ENCODE assay signal across 12 cellular contexts in genomic region chr3:52270252-52270754, GRCh38. TPM values are rescaled to one million over a fixed set of nuclear protein-coding genes. Genes with fewer than 3 reads are reported as not detected.
DNase-seq lines count a peak whose midpoint lies in the region; ATAC-seq and TF ChIP-seq lines count a peak whose summit lies in the region.
"Had no signal": no experiment of that assay in that cellular context is flagged by ENCODE, and none has a peak within 500 bp of the region (broad histone marks: within the 10 kb centered on the region; RNA-seq: fewer than 3 reads in every experiment).

No MANE protein-coding gene starts in this region.

- intact Hi-C loops in sciatic nerve (cut with DNase I) = no loop called here

- no peak overlapping the region for H3K4me3 ChIP-seq in HEK293 (ENCODE audit: low read depth, low read length)

- H3K4me3 Mint-ChIP-seq in activated CD4-positive, alpha-beta memory T cell treated with anti-CD3 and anti-CD28 coated beads, Interleukin-2, amount 10 ng/mL, durations not matched to agents 7 days and 5 days = peak overlapping the region; percentile 72

- CTCF ChIA-PET in HEK293 (lab: Yijun Ruan, JAX) = interaction anchor here (0.5 kb wide), 1 partner anchor 1656 kb away, joined by 6 read pairs; no protein-coding TSS in a partner anchor
- CTCF ChIA-PET in activated CD4-positive, alpha-beta memory T cell treated with anti-CD3 and anti-CD28 coated beads, Interleukin-2, amount 10 ng/mL, durations not matched to agents 7 days and 5 days (lab: Charles Lee) = interaction anchor here (1.1 to 4.3 kb wide), 8 partner anchors 9 to 49 kb away, joined by 3 to 36 read pairs (median 10); no protein-coding TSS in a partner anchor

- H3K27me3 Mint-ChIP-seq in activated CD4-positive, alpha-beta memory T cell treated with anti-CD3 and anti-CD28 coated beads, Interleukin-2, amount 10 ng/mL, durations not matched to agents 7 days and 5 days = no peaks in the 10 kb centered on the region

- H3K9me3 Mint-ChIP-seq in activated CD4-positive, alpha-beta memory T cell treated with anti-CD3 and anti-CD28 coated beads, Interleukin-2, amount 10 ng/mL, durations not matched to agents 7 days and 5 days = no peaks in the 10 kb centered on the region

- peaks cover 87% of the 10 kb centered on the region for H3K4me1 Mint-ChIP-seq in activated CD4-positive, alpha-beta memory T cell treated with anti-CD3 and anti-CD28 coated beads, Interleukin-2, amount 10 ng/mL, durations not matched to agents 7 days and 5 days

- ATAC-seq in sciatic nerve (peak; percentile 44), HG03432 (IDR thresholded peaks at IDR 0.05; ENCODE audit: unreplicated experiment) (no peak)

- no peak for DNase-seq in activated CD4-positive, alpha-beta memory T cell treated with anti-CD3 and anti-CD28 coated beads, Interleukin-2, amount 10 ng/mL, durations not matched to agents 7 days and 5 days
- peak; percentile 41 for DNase-seq in fibroblast of peridontal ligament (ENCODE audit: extremely low read depth)
- no peak for DNase-seq in sciatic nerve (ENCODE audit: low spot score)
- DNase-seq in EL = no peak
- DNase-seq in NCI-H128 (lab: John Stamatoyannopoulos, UW; ENCODE audit: unreplicated experiment) = no peak
- no peak for DNase-seq in NCI-H524 treated with DMSO at 0.1 percent for 48 hours (lab: John Stamatoyannopoulos, UW)
- DNase-seq: activated CD4-positive, CD25-positive, alpha-beta regulatory T cell; central memory CD4-positive, alpha-beta T cell; GDM1; Kasumi-1 had no signal

- no peaks in the 10 kb centered on the region for H3K4me1 ChIP-seq in HEK293 (ENCODE audit: control insufficient read depth, insufficient read depth, low read length)

- peaks cover 48 to 85% of the 10 kb centered on the region in 2 experiments for H3K36me3 ChIP-seq in HEK293 (ENCODE audit: control insufficient read depth in 2 of 2, insufficient read depth in 1 of 2, low read length in 2 of 2)

- no peaks in the 10 kb centered on the region for H3K9me3 ChIP-seq in HEK293 (ENCODE audit: control insufficient read depth, insufficient read depth, low read depth, low read length)

- POLR2A ChIA-PET in HEK293 (lab: Yijun Ruan, JAX) = interaction anchor here (0.6 kb wide), 1 partner anchor 69 kb away, joined by 5 read pairs; no protein-coding TSS in a partner anchor
- POLR2A ChIA-PET in activated CD4-positive, alpha-beta memory T cell treated with anti-CD3 and anti-CD28 coated beads, Interleukin-2, amount 10 ng/mL, durations not matched to agents 7 days and 5 days (lab: Charles Lee) = interaction anchor here (1.4 to 27.5 kb wide), 7 partner anchors 9 to 48 kb away, joined by 3 to 1001 read pairs (median 10); partner anchors contain the start of genes GLYCTK, PPM1M and TWF2

- H3K27ac ChIP-seq in HEK293 (ENCODE audit: extremely low read depth, low read depth, low read length) = no peak overlapping the region

- H3K36me3 Mint-ChIP-seq in activated CD4-positive, alpha-beta memory T cell treated with anti-CD3 and anti-CD28 coated beads, Interleukin-2, amount 10 ng/mL, durations not matched to agents 7 days and 5 days (ENCODE audit: low read depth) = peaks cover 89% of the 10 kb centered on the region

- TF ChIP-seq CTCF in HEK293 (tag by site-specific recombination; IDR thresholded peaks at IDR 0.05) = no peak

- H3K27ac Mint-ChIP-seq in activated CD4-positive, alpha-beta memory T cell treated with anti-CD3 and anti-CD28 coated beads, Interleukin-2, amount 10 ng/mL, durations not matched to agents 7 days and 5 days = peak overlapping the region; percentile 91

TF ChIP-seq in HEK293, 187 proteins besides CTCF, POLR2A, EP300 and RAD21:
- TF ChIP-seq ZNF660 (tag by site-specific recombination; IDR thresholded peaks at IDR 0.05) (0 out of 2 replicates have a peak, but pooled peaks have one; percentile 18), ZNF518A (tag by site-specific recombination; conservative IDR thresholded peaks at IDR 0.05; ENCODE audit: low read depth) (no peak)

RNA-seq across cellular contexts. Expression of gene WDR82, which starts 8.1 kb away (rescaled TPM):
- 100 to 1,000 TPM; 131 TPM for total RNA-seq in activated CD4-positive, alpha-beta memory T cell treated with anti-CD3 and anti-CD28 coated beads, Interleukin-2, amount 10 ng/mL, durations not matched to agents 7 days and 5 days
- total RNA-seq in sciatic nerve = 71.5 TPM

RNA-seq across cellular contexts. Expression of gene GLYCTK, which starts 17.3 kb away (rescaled TPM):
- total RNA-seq in activated CD4-positive, alpha-beta memory T cell treated with anti-CD3 and anti-CD28 coated beads, Interleukin-2, amount 10 ng/mL, durations not matched to agents 7 days and 5 days = 10 to 100 TPM; 33.2 to 35.3 TPM
- 16.7 TPM for total RNA-seq in sciatic nerve

RNA-seq across cellular contexts. Expression of gene PPM1M, which starts 24.7 kb away (rescaled TPM):
- 100 to 1,000 TPM; 123 to 124 TPM for total RNA-seq in activated CD4-positive, alpha-beta memory T cell treated with anti-CD3 and anti-CD28 coated beads, Interleukin-2, amount 10 ng/mL, durations not matched to agents 7 days and 5 days
- total RNA-seq in sciatic nerve = 36.9 TPM

RNA-seq across cellular contexts. Expression of gene TWF2, which starts 31.3 kb away (rescaled TPM):
- 100 to 1,000 TPM; 118 to 119 TPM for total RNA-seq in activated CD4-positive, alpha-beta memory T cell treated with anti-CD3 and anti-CD28 coated beads, Interleukin-2, amount 10 ng/mL, durations not matched to agents 7 days and 5 days
- 39.8 TPM for total RNA-seq in sciatic nerve

RNA-seq across cellular contexts. Expression of gene TLR9, which starts 44.9 kb away (rescaled TPM):
- under 1 TPM; 0.55 to 0.83 TPM for total RNA-seq in activated CD4-positive, alpha-beta memory T cell treated with anti-CD3 and anti-CD28 coated beads, Interleukin-2, amount 10 ng/mL, durations not matched to agents 7 days and 5 days
- total RNA-seq in sciatic nerve = 1.1 TPM
